Comparison of ENCODE assay signal across 1 cellular context in genomic region chrX:10133980-10134676, GRCh38.
TF ChIP-seq lines count a peak whose summit lies in the region.

No MANE protein-coding gene starts in this region.

TF ChIP-seq in K562, 482 proteins besides CTCF, POLR2A, EP300 and RAD21 (continued from another document and continues in another):
- no peak for TF ChIP-seq RBBP5 (IDR thresholded peaks at IDR 0.05; ENCODE audit: borderline replicate concordance, insufficient read depth, low read length, poor library complexity, severe bottlenecking)
- TF ChIP-seq YY1 (IDR thresholded peaks at IDR 0.05; ENCODE audit: borderline replicate concordance in 1 of 3, control insufficient read depth in 1 of 3, extremely low read depth in 1 of 3, insufficient read depth in 3 of 3, insufficient read length in 1 of 3, insufficient replicate concordance in 2 of 3, low read depth in 1 of 3, low read length in 2 of 3) = no peak
- TF ChIP-seq ZNF174 (CRISPR knock-in tag; IDR thresholded peaks at IDR 0.05) = no peak
- TF ChIP-seq ZNF696 (CRISPR knock-in tag; conservative IDR thresholded peaks at IDR 0.05) = no peak
- TF ChIP-seq CXXC5 (CRISPR knock-in tag; IDR thresholded peaks at IDR 0.05) = no peak
- 0 out of 2 replicates have a peak, but pooled peaks have one; percentile 18 for TF ChIP-seq MGA (IDR thresholded peaks at IDR 0.05)
- no peak for TF ChIP-seq PHTF2 (CRISPR knock-in tag; IDR thresholded peaks at IDR 0.05)
- peak; percentile 37; the same call in 1 of the 2 replicates for TF ChIP-seq ETV1 (tag; conservative IDR thresholded peaks at IDR 0.05; ENCODE audit: low read depth)
- TF ChIP-seq CHD1 (IDR thresholded peaks at IDR 0.05; ENCODE audit: low read length) = no peak
- no peak for TF ChIP-seq RFX5 (IDR thresholded peaks at IDR 0.05; ENCODE audit: low read depth, low read length)
- TF ChIP-seq NKRF (IDR thresholded peaks at IDR 0.05; ENCODE audit: borderline replicate concordance) = no peak
- no peak for TF ChIP-seq PRDM10 (IDR thresholded peaks at IDR 0.05; ENCODE audit: partially characterized antibody)
- no peak for TF ChIP-seq CCAR2 (IDR thresholded peaks at IDR 0.05; ENCODE audit: low read depth, low read length)
- no peak for TF ChIP-seq HNRNPH1 (optimal IDR thresholded peaks at IDR 0.05; ENCODE audit: low read depth, low read length)
- no peak for TF ChIP-seq KAT2B (IDR thresholded peaks at IDR 0.05; ENCODE audit: low read depth, low read length)
- TF ChIP-seq KAT7 (CRISPR knock-in tag; IDR thresholded peaks at IDR 0.05; ENCODE audit: borderline replicate concordance) = no peak
- TF ChIP-seq VEZF1 (CRISPR knock-in tag; IDR thresholded peaks at IDR 0.05) = peak; percentile 42; the same call in 1 of the 2 replicates
- TF ChIP-seq ZNF184 (CRISPR knock-in tag; IDR thresholded peaks at IDR 0.05) = no peak
- no peak for TF ChIP-seq KDM5B (IDR thresholded peaks at IDR 0.05; ENCODE audit: insufficient replicate concordance, low read depth, low read length)
- no peak for TF ChIP-seq ZNF395 (CRISPR knock-in tag; IDR thresholded peaks at IDR 0.05)
- TF ChIP-seq ZBTB8A (IDR thresholded peaks at IDR 0.05; ENCODE audit: partially characterized antibody) = no peak
- no peak for TF ChIP-seq CBX1 (IDR thresholded peaks at IDR 0.05; ENCODE audit: low read depth)
- no peak for TF ChIP-seq TCF7 (IDR thresholded peaks at IDR 0.05; ENCODE audit: borderline replicate concordance)
- peak; percentile 44; the same call in 1 of the 2 replicates for TF ChIP-seq L3MBTL2 (IDR thresholded peaks at IDR 0.05)
- no peak for TF ChIP-seq UBTF (IDR thresholded peaks at IDR 0.05; ENCODE audit: borderline replicate concordance in 1 of 2, low read depth in 2 of 2, low read length in 2 of 2)
- no peak for TF ChIP-seq ETS2 (tag; IDR thresholded peaks at IDR 0.05; ENCODE audit: borderline replicate concordance, poor library complexity, severe bottlenecking)
- TF ChIP-seq SMAD3 (CRISPR knock-in tag; conservative IDR thresholded peaks at IDR 0.05) = no peak
- TF ChIP-seq TAF1 (IDR thresholded peaks at IDR 0.05; ENCODE audit: control insufficient read depth, extremely low read depth, insufficient read depth, low read length, severe bottlenecking) = no peak
- no peak for TF ChIP-seq SIN3A (IDR thresholded peaks at IDR 0.05; ENCODE audit: borderline replicate concordance in 2 of 2, control insufficient read depth in 1 of 2, low read depth in 2 of 2, low read length in 2 of 2)
- TF ChIP-seq POLR2G (IDR thresholded peaks at IDR 0.05; ENCODE audit: low read depth, low read length) = no peak
- TF ChIP-seq ZSCAN32 (CRISPR knock-in tag; IDR thresholded peaks at IDR 0.05) = no peak
- peak; percentile 77 for TF ChIP-seq DEAF1 (CRISPR knock-in tag; IDR thresholded peaks at IDR 0.05)
